In the genomic region with DNA sequence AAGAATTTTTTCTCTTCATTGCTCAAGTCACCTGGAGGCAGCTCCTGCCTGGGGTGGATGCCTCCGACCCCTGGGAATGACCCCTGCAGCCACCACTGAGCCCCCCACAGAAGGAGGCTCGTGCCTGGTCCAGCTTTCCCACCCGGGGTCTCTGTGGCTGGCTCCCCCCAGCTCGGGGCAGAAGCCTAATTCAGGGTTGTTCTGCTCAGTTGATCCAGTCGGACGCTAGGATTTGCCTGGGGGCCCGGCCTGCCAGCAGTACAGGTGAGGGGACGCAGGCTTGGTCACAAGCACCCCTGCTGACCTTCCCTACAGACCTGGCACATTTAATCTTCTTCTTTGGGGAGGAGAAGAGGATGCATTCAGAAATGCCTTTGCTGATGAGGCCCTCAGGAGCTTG, we compare ENCODE assay signal across 13 cellular contexts. TPM values are rescaled to one million over a fixed set of nuclear protein-coding genes. Genes with fewer than 3 reads are reported as not detected.
DNase-seq lines count a peak whose midpoint lies in the region; ATAC-seq and TF ChIP-seq lines count a peak whose summit lies in the region.
"Had no signal": no experiment of that assay in that cellular context is flagged by ENCODE, and none has a peak within 500 bp of the region (broad histone marks: within the 10 kb centered on the region; RNA-seq: fewer than 3 reads in every experiment).

No MANE protein-coding gene starts in this region.

- H2BK20ac ChIP-seq in IMR-90 (ENCODE audit: low read depth, low read length), result no peak overlapping the region

- H3K36me3 ChIP-seq in IMR-90 (ENCODE audit: control insufficient read depth, insufficient read depth, low read length) (no peaks in the 10 kb centered on the region), neuronal stem cell (replicated peaks in 1 of 2; ENCODE audit: control insufficient read depth in 2 of 2, insufficient read depth in 2 of 2, low read length in 2 of 2) (no peaks in the 10 kb centered on the region)

- H3K9me3 ChIP-seq in IMR-90 (ENCODE audit: control insufficient read depth, insufficient read depth, low read length) (no peaks in the 10 kb centered on the region), neuronal stem cell (replicated peaks in 1 of 2; ENCODE audit: control insufficient read depth in 2 of 2, insufficient read depth in 1 of 2, low read depth in 1 of 2, low read length in 2 of 2) (peaks cover 0 to 3% of the 10 kb centered on the region in 2 donors)

- in situ Hi-C loops in IMR-90 (cut with MboI; ENCODE audit: low sequenced_read_pairs), result no loop called here

- H3K9me1 ChIP-seq in IMR-90 (ENCODE audit: insufficient read depth, low read length), result 0 out of 2 replicates have a peak, but pooled peaks cover 2% of the 10 kb centered on the region

- H3K4me3 Mint-ChIP-seq in brain, result peak overlapping the region in 1 of 5 experiments; percentile 27
- no peak overlapping the region for H3K4me3 Mint-ChIP-seq in activated naive CD4-positive, alpha-beta T cell treated with anti-CD3 and anti-CD28 coated beads for 36 hours
- H3K4me3 Mint-ChIP-seq: B cell; CD4-positive, alpha-beta T cell had no signal

- H2BK5ac ChIP-seq in IMR-90 (ENCODE audit: low read depth, low read length, poor library complexity, severe bottlenecking) (no peak overlapping the region), neuronal stem cell (ENCODE audit: low read length) (no peak overlapping the region)

- H3K9ac ChIP-seq in IMR-90 (ENCODE audit: low read depth, low read length), result no peak overlapping the region
- no peak overlapping the region for H3K9ac ChIP-seq in neuronal stem cell (ENCODE audit: low read depth, low read length, poor library complexity)

- H3K27me3 Mint-ChIP-seq in brain, result peaks cover 7% of the 10 kb centered on the region
- peaks cover 12% of the 10 kb centered on the region for H3K27me3 Mint-ChIP-seq in activated naive CD4-positive, alpha-beta T cell treated with anti-CD3 and anti-CD28 coated beads for 36 hours (ENCODE audit: low read depth)

- ATAC-seq in IMR-90 (ENCODE audit: low read depth) (no peak), HG02852 (IDR thresholded peaks at IDR 0.05; ENCODE audit: unreplicated experiment) (no peak)
- ATAC-seq: HCT116 had no signal

- no peak for TF ChIP-seq CTCF in IMR-90 (conservative IDR thresholded peaks at IDR 0.05; ENCODE audit: low read depth, low read length)
- TF ChIP-seq CTCF in RWPE1 (conservative IDR thresholded peaks at IDR 0.05; ENCODE audit: low read depth), result no peak
- no peak for TF ChIP-seq CTCF in brain (conservative IDR thresholded peaks at IDR 0.05)

- no TSS peak for BruUV-seq in IMR-90 (replicated peaks; lab: Mats Ljungman, UMichigan)

- no peak for TF ChIP-seq POLR2A in IMR-90 (IDR thresholded peaks at IDR 0.05; ENCODE audit: low read depth, low read length)

- H3K4me3 ChIP-seq in IMR-90 (ENCODE audit: insufficient read depth, low read depth, low read length) (no peak overlapping the region), neuronal stem cell (ENCODE audit: low read length in 2 of 2) (no peak overlapping the region)

- H3K18ac ChIP-seq in IMR-90 (ENCODE audit: low read depth, low read length) (no peak overlapping the region), neuronal stem cell (ENCODE audit: low read length) (peak overlapping the region; percentile 16)

- H4K8ac ChIP-seq in IMR-90 (ENCODE audit: low read depth in 2 of 2, low read length in 2 of 2), result no peak overlapping the region
- H4K8ac ChIP-seq in neuronal stem cell (ENCODE audit: low read depth, low read length), result no peak overlapping the region

- H3K4me1 ChIP-seq in IMR-90 (ENCODE audit: control insufficient read depth, insufficient read depth, low read length) (peaks cover 4% of the 10 kb centered on the region; the same call in 1 of the 2 replicates), neuronal stem cell (ENCODE audit: control insufficient read depth in 2 of 2, insufficient read depth in 1 of 2, low read depth in 1 of 2, low read length in 2 of 2) (peaks cover 0 to 9% of the 10 kb centered on the region in 2 donors)

- peaks cover 4% of the 10 kb centered on the region for H3K36me3 Mint-ChIP-seq in brain
- no peaks in the 10 kb centered on the region for H3K36me3 Mint-ChIP-seq in activated naive CD4-positive, alpha-beta T cell treated with anti-CD3 and anti-CD28 coated beads for 36 hours (ENCODE audit: low read depth)

- 0 out of 2 replicates have a peak overlapping the region, but pooled peaks have one; percentile 6 for H3K23ac ChIP-seq in IMR-90 (ENCODE audit: low read depth, low read length)
- no peak overlapping the region for H3K23ac ChIP-seq in neuronal stem cell (ENCODE audit: low read depth, low read length, poor library complexity)

- H4K91ac ChIP-seq in IMR-90 (ENCODE audit: insufficient read depth, low read depth, low read length) (no peak overlapping the region), neuronal stem cell (ENCODE audit: low read depth, low read length, poor library complexity) (no peak overlapping the region)

- H3K4ac ChIP-seq in IMR-90 (ENCODE audit: low read depth, low read length) (no peak overlapping the region), neuronal stem cell (ENCODE audit: low read length) (no peak overlapping the region)

- H3K79me1 ChIP-seq in IMR-90 (ENCODE audit: low read depth in 1 of 2, low read length in 2 of 2) (no peaks in the 10 kb centered on the region), neuronal stem cell (ENCODE audit: low read depth, low read length) (peaks cover 2% of the 10 kb centered on the region)

- no peak overlapping the region for H3K14ac ChIP-seq in IMR-90 (replicated peaks; ENCODE audit: low read depth, low read length)
- no peak overlapping the region for H3K14ac ChIP-seq in neuronal stem cell (ENCODE audit: low read length)

- peaks cover 26% of the 10 kb centered on the region for H3K4me1 Mint-ChIP-seq in brain
- no peaks in the 10 kb centered on the region for H3K4me1 Mint-ChIP-seq in activated naive CD4-positive, alpha-beta T cell treated with anti-CD3 and anti-CD28 coated beads for 36 hours (ENCODE audit: low read depth)
- H3K4me1 Mint-ChIP-seq: B cell had no signal

- POLR2A ChIA-PET in IMR-90 (lab: Charles Lee; ENCODE audit: unreplicated experiment), result no interaction called here
- POLR2A ChIA-PET in RWPE1 (lab: Yijun Ruan, JAX; ENCODE audit: low non-redundant PET), result no interaction called here

- H3K4me2 ChIP-seq in IMR-90 (ENCODE audit: low read depth, low read length) (no peak overlapping the region), neuronal stem cell (ENCODE audit: insufficient read depth, low read length, poor library complexity, severe bottlenecking) (no peak overlapping the region)

- no peaks in the 10 kb centered on the region for H3K27me3 ChIP-seq in IMR-90 (ENCODE audit: control insufficient read depth, insufficient read depth, low read length)
- peaks cover 0 to 12% (median 0%) of the 10 kb centered on the region in 3 experiments for H3K27me3 ChIP-seq in neuronal stem cell (ENCODE audit: control insufficient read depth in 3 of 3, insufficient read depth in 3 of 3, low read depth in 1 of 3, low read length in 3 of 3)

- H2BK12ac ChIP-seq in neuronal stem cell (ENCODE audit: low read length), result no peak overlapping the region

- intact Hi-C loops in IMR-90 (cut with micrococcal nuclease), result no loop called here
- intact Hi-C loops in activated naive CD4-positive, alpha-beta T cell treated with anti-CD3 and anti-CD28 coated beads for 36 hours (cut with micrococcal nuclease), result no loop called here

- DNase-seq in IMR-90 (no peak), RWPE1 (ENCODE audit: low spot score) (no peak), neuronal stem cell (ENCODE audit: low spot score) (no peak), LoVo (ENCODE audit: low spot score) (no peak)
- no peak for DNase-seq in activated naive CD4-positive, alpha-beta T cell treated with anti-CD3 and anti-CD28 coated beads for 36 hours
- DNase-seq: Calu3; CD4-positive, alpha-beta T cell; DMS 273 treated with DMSO at 0.1 percent for 48 hours had no signal

- H3K27ac ChIP-seq in IMR-90 (ENCODE audit: insufficient read depth, low read length) (no peak overlapping the region), RWPE1 (peak overlapping the region; percentile 64), neuronal stem cell (replicated peaks; ENCODE audit: low read length) (no peak overlapping the region)
- H3K27ac ChIP-seq: HL-60 had no signal

- H4K5ac ChIP-seq in IMR-90 (ENCODE audit: low read depth, low read length), result no peak overlapping the region

- H3K9me3 Mint-ChIP-seq in brain, result peaks cover 5 to 23% (median 18%) of the 10 kb centered on the region in 5 experiments
- no peaks in the 10 kb centered on the region for H3K9me3 Mint-ChIP-seq in activated naive CD4-positive, alpha-beta T cell treated with anti-CD3 and anti-CD28 coated beads for 36 hours
- H3K9me3 Mint-ChIP-seq: CD4-positive, alpha-beta T cell had no signal

- CTCF ChIA-PET in IMR-90 (lab: Yijun Ruan, JAX) (no interaction called here), RWPE1 (lab: Yijun Ruan, JAX) (no interaction called here)
- CTCF ChIA-PET in activated naive CD4-positive, alpha-beta T cell treated with anti-CD3 and anti-CD28 coated beads for 36 hours (lab: Charles Lee), result no interaction called here

- no peak overlapping the region for H3K56ac ChIP-seq in IMR-90 (ENCODE audit: extremely low read depth, insufficient read depth, low read length)

- no peak overlapping the region for H2BK15ac ChIP-seq in IMR-90 (ENCODE audit: low read depth, low read length)
- H2BK15ac ChIP-seq in neuronal stem cell (ENCODE audit: low read length), result no peak overlapping the region

- no peak overlapping the region for H2AFZ ChIP-seq in IMR-90 (replicated peaks; ENCODE audit: low read length, poor library complexity)
- no peak overlapping the region for H2AFZ ChIP-seq in neuronal stem cell (ENCODE audit: low read length)

- no peak overlapping the region for H2BK120ac ChIP-seq in IMR-90 (ENCODE audit: low read depth, low read length)
- no peak overlapping the region for H2BK120ac ChIP-seq in neuronal stem cell (ENCODE audit: low read depth, low read length)

- no CpG with 5 or more reads among the region's 8 CpGs for WGBS in IMR-90 (ENCODE audit: extremely low coverage in 2 of 2, insufficient read length in 1 of 2), 2 experiments
- no CpG with 5 or more reads among the region's 8 CpGs for WGBS in neuronal stem cell (ENCODE audit: extremely low coverage in 2 of 2, insufficient read length in 2 of 2, insufficient replicate concordance in 1 of 2), 2 donors

- H2AK9ac ChIP-seq in IMR-90 (replicated peaks; ENCODE audit: low read depth, low read length, poor library complexity), result no peak overlapping the region

- dilution Hi-C loops in IMR-90 (cut with HindIII; ENCODE audit: low sequenced_read_pairs, unreplicated experiment), result no loop called here

- no peak for TF ChIP-seq RAD21 in IMR-90 (IDR thresholded peaks at IDR 0.05; ENCODE audit: low read length)

- H2AK5ac ChIP-seq in IMR-90 (ENCODE audit: low read depth, low read length) (no peak overlapping the region), neuronal stem cell (ENCODE audit: low read depth, low read length) (no peak overlapping the region)

- peak overlapping the region in 3 of 5 experiments; percentile 82 to 86 (median 86) for H3K27ac Mint-ChIP-seq in brain
- H3K27ac Mint-ChIP-seq in activated naive CD4-positive, alpha-beta T cell treated with anti-CD3 and anti-CD28 coated beads for 36 hours, result no peak overlapping the region
- H3K27ac Mint-ChIP-seq: B cell; CD4-positive, alpha-beta T cell had no signal

- H4K20me1 ChIP-seq in IMR-90 (ENCODE audit: insufficient read depth, low read length), result no peaks in the 10 kb centered on the region

RNA-seq across cellular contexts. Expression of gene POFUT2, which starts 53.6 kb away (rescaled TPM):
- 18.8 and 23.9 TPM in 2 replicates for total RNA-seq in IMR-90 (2012; rRNA removed)
- polyA plus RNA-seq in IMR-90 (2012; rRNA removed), result 58.5 and 59.3 TPM in 2 replicates
- 46.5 and 53.6 TPM in 2 replicates for polyA plus RNA-seq in IMR-90 (2012; cell fraction: cytosol; rRNA removed)
- polyA plus RNA-seq in IMR-90 (2012; cell fraction: nucleus; rRNA removed; ENCODE audit: low replicate concordance), result 236 and 251 TPM in 2 replicates
- 11.5 TPM for polyA plus RNA-seq in brain (ENCODE audit: insufficient read depth, low read depth, low replicate concordance)
- polyA plus RNA-seq in neuronal stem cell (2013, experiment 1 of 2), result 33.3 TPM
- polyA plus RNA-seq in neuronal stem cell (2013, experiment 2 of 2), result 32.4 TPM
- total RNA-seq in activated naive CD4-positive, alpha-beta T cell treated with anti-CD3 and anti-CD28 coated beads for 36 hours, result 10 to 100 TPM; 14.4 to 15.9 TPM
